Comparison of ENCODE assay signal across 24 cellular contexts in genomic region chr7:159193543-159193942, GRCh38. TPM values are rescaled to one million over a fixed set of nuclear protein-coding genes. Genes with fewer than 3 reads are reported as not detected.
"Had no signal": no experiment of that assay in that cellular context is flagged by ENCODE, and none has a peak within 500 bp of the region (broad histone marks: within the 10 kb centered on the region; RNA-seq: fewer than 3 reads in every experiment).

No MANE protein-coding gene starts in this region.

- H3K4me1 ChIP-seq: foreskin keratinocyte, testis had no signal

- H3K9me3 ChIP-seq: sigmoid colon, testis had no signal

- H3K9me3 Mint-ChIP-seq: activated naive CD4-positive, alpha-beta T cell treated with anti-CD3 and anti-CD28 coated beads, Interleukin-2, amount 10 ng/mL, durations not matched to agents 7 days and 5 days; T-helper 1 cell treated with Interleukin-12 subunit alpha and Interleukin-12 subunit beta and Interleukin-4 antibody, amounts not matched to agents 30 μg/mL and 1 μg/mL, for 36 hours; type B pancreatic cell had no signal

- H3K27me3 ChIP-seq: foreskin keratinocyte, sigmoid colon, testis had no signal

- ATAC-seq: foreskin keratinocyte had no signal

- H3K27me3 Mint-ChIP-seq: type B pancreatic cell had no signal

- H3K27ac Mint-ChIP-seq: activated naive CD4-positive, alpha-beta T cell treated with anti-CD3 and anti-CD28 coated beads, Interleukin-2, amount 10 ng/mL, durations not matched to agents 7 days and 5 days; T-helper 1 cell treated with Interleukin-12 subunit alpha and Interleukin-12 subunit beta and Interleukin-4 antibody, amounts not matched to agents 30 μg/mL and 1 μg/mL, for 36 hours; type B pancreatic cell had no signal

- H3K4me3 Mint-ChIP-seq: activated naive CD4-positive, alpha-beta T cell treated with anti-CD3 and anti-CD28 coated beads, Interleukin-2, amount 10 ng/mL, durations not matched to agents 7 days and 5 days; T-helper 1 cell treated with Interleukin-12 subunit alpha and Interleukin-12 subunit beta and Interleukin-4 antibody, amounts not matched to agents 30 μg/mL and 1 μg/mL, for 36 hours; type B pancreatic cell had no signal

- H3K4me3 ChIP-seq: sigmoid colon, smooth muscle cell, testis had no signal

- H3K36me3 Mint-ChIP-seq: activated naive CD4-positive, alpha-beta T cell treated with anti-CD3 and anti-CD28 coated beads, Interleukin-2, amount 10 ng/mL, durations not matched to agents 7 days and 5 days; type B pancreatic cell had no signal

- H3K27ac ChIP-seq: foreskin keratinocyte, testis had no signal

- DNase-seq: activated CD4-positive, alpha-beta T cell treated with anti-CD3 and anti-CD28 coated beads, Interleukin-2, amount 50 U/mL, for 4 hours; activated effector memory CD4-positive, alpha-beta T cell treated with Interleukin-2 at 50 U/mL for 16 hours; activated naive CD4-positive, alpha-beta T cell treated with anti-CD3 and anti-CD28 coated beads, Interleukin-2, amount 10 ng/mL, durations not matched to agents 7 days and 5 days; activated T-cell treated with anti-CD3 and anti-CD28 coated beads, Interleukin-2, amount 50 U/mL, for 48 hours; amygdala; cortex of kidney; foreskin keratinocyte; kidney glomerular epithelial cell; left ventricle myocardium superior; nucleus accumbens; posterior cingulate gyrus; sigmoid colon; stimulated activated CD4-positive, alpha-beta T cell treated with anti-CD3 and anti-CD28 coated beads, Interleukin-15, amount 100 ng/mL, for 24 hours; stimulated activated CD4-positive, alpha-beta T cell treated with anti-CD3 and anti-CD28 coated beads, Interleukin-2, amount 100 ng/mL, for 48 hours; stimulated activated CD8-positive, alpha-beta memory T cell treated with anti-CD3 and anti-CD28 coated beads, Interleukin-4, amount 100 ng/mL, for 48 hours; stimulated activated naive CD4-positive, alpha-beta T cell; testis had no signal

- H3K36me3 ChIP-seq: sigmoid colon had no signal

RNA-seq across cellular contexts. Expression of gene VIPR2, which starts 48.9 kb away (rescaled TPM):
- total RNA-seq: epithelial cell of proximal tubule, fibroblast of lung, foreskin keratinocyte, glomerular endothelial cell, SK-MEL-5, smooth muscle cell had no signal
- polyA plus RNA-seq: fibroblast of lung, foreskin keratinocyte, smooth muscle cell had no signal
